In genomic region chr17:72702998-72703397, GRCh38 we compare ENCODE assay signal across 26 cellular contexts.
DNase-seq lines count a peak whose midpoint lies in the region; ATAC-seq, FAIRE-seq and TF ChIP-seq lines count a peak whose summit lies in the region.
"Had no signal": no experiment of that assay in that cellular context is flagged by ENCODE, and none has a peak within 500 bp of the region (broad histone marks: within the 10 kb centered on the region; RNA-seq: fewer than 3 reads in every experiment).

No MANE protein-coding gene starts in this region.

- 42% methylated on average over 4 of the region's 4 CpGs for WGBS in smooth muscle cell (ENCODE audit: low lambda C conversion rate)

- no peaks in the 10 kb centered on the region for H3K36me3 ChIP-seq in bronchial epithelial cell (ENCODE audit: control insufficient read depth, insufficient read depth, low read length)
- H3K36me3 ChIP-seq in smooth muscle cell (ENCODE audit: low read depth) = no peaks in the 10 kb centered on the region
- H3K36me3 ChIP-seq: gastroesophageal sphincter had no signal

- H3K4me2 ChIP-seq in smooth muscle cell = peak overlapping the region; percentile 16

- H3K4me3 ChIP-seq in bronchial epithelial cell (ENCODE audit: low read depth, low read length) = no peak overlapping the region
- H3K4me3 ChIP-seq in smooth muscle cell = no peak overlapping the region
- H3K4me3 ChIP-seq: gastroesophageal sphincter had no signal

- H2AFZ ChIP-seq in smooth muscle cell (ENCODE audit: low read depth) = no peak overlapping the region

- H3K9ac ChIP-seq in smooth muscle cell (ENCODE audit: low read depth) = no peak overlapping the region

- in situ Hi-C loops in KBM-7 (cut with MboI; ENCODE audit: low pct_unique_long_range_greater_than_20kb, low sequenced_read_pairs) = no loop called here

- TF ChIP-seq CTCF in bronchial epithelial cell (IDR thresholded peaks at IDR 0.05; ENCODE audit: insufficient read depth, low read length, severe bottlenecking) = no peak
- no peak for TF ChIP-seq CTCF in smooth muscle cell (IDR thresholded peaks at IDR 0.05; ENCODE audit: borderline replicate concordance, insufficient read depth, poor library complexity, severe bottlenecking)

- no peaks in the 10 kb centered on the region for H3K9me3 ChIP-seq in smooth muscle cell (replicated peaks; ENCODE audit: low read depth)

- no peak for FAIRE-seq in bronchial epithelial cell (lab: Jason Lieb, UNC)
- FAIRE-seq: D721Med, endometrium, GM12891 had no signal

- H3K27ac ChIP-seq in smooth muscle cell (ENCODE audit: low read depth) = peak overlapping the region; percentile 40
- H3K27ac ChIP-seq: 22Rv1, gastroesophageal sphincter had no signal

- no peaks in the 10 kb centered on the region for H3K79me2 ChIP-seq in smooth muscle cell (ENCODE audit: low read depth)

- DNase-seq in NCI-H1105 treated with DMSO at 0.1 percent for 48 hours (lab: John Stamatoyannopoulos, UW) (peak; percentile 4), NCI-H1105 (lab: John Stamatoyannopoulos, UW) (no peak), NCI-H526 (lab: John Stamatoyannopoulos, UW) (peak; percentile 62 to 67), bronchial epithelial cell (ENCODE audit: low read depth) (peak; percentile 53), smooth muscle cell (lab: John Stamatoyannopoulos, UW; ENCODE audit: unreplicated experiment) (no peak), KBM-7 (no peak)
- DNase-seq in stimulated activated CD4-positive, alpha-beta T cell treated with anti-CD3 and anti-CD28 coated beads, Interleukin-2, amount 100 ng/mL, for 48 hours = no peak
- DNase-seq: activated CD4-positive, alpha-beta T cell treated with anti-CD3 and anti-CD28 coated beads, Interleukin-2, amount 10 ng/mL, durations not matched to agents 7 days and 5 days; activated CD8-positive, alpha-beta memory T cell treated with anti-CD3 and anti-CD28 coated beads, Interleukin-2, amount 50 U/mL, for 48 hours; C1 segment of cervical spinal cord; cortex of kidney; GOT3; KG1; left colon; naive thymus-derived CD8-positive, alpha-beta T cell; NCI-H1048; NCI-H2081; SHP77; stimulated activated CD4-positive, alpha-beta T cell treated with anti-CD3 and anti-CD28 coated beads, Interleukin-12 subunit alpha, Interleukin-12 subunit beta, amount 100 ng/mL, for 4 hours; stimulated activated CD8-positive, alpha-beta memory T cell treated with anti-CD3 and anti-CD28 coated beads, Interleukin-4, amount 100 ng/mL, for 48 hours had no signal

- ATAC-seq in HG03342 (IDR thresholded peaks at IDR 0.05; ENCODE audit: unreplicated experiment) = no peak
- ATAC-seq: gastroesophageal sphincter; left colon; naive thymus-derived CD8-positive, alpha-beta T cell had no signal

- H3K27me3 ChIP-seq in bronchial epithelial cell (ENCODE audit: control insufficient read depth, insufficient read depth, low read length) (no peaks in the 10 kb centered on the region), smooth muscle cell (ENCODE audit: low read depth) (no peaks in the 10 kb centered on the region)
- H3K27me3 ChIP-seq: gastroesophageal sphincter had no signal

- H4K20me1 ChIP-seq in smooth muscle cell (ENCODE audit: low read depth) = no peaks in the 10 kb centered on the region

- H3K4me1 ChIP-seq in smooth muscle cell (ENCODE audit: low read depth) = no peaks in the 10 kb centered on the region
- H3K4me1 ChIP-seq: gastroesophageal sphincter had no signal

- peaks cover 4% of the 10 kb centered on the region for H3F3A ChIP-seq in smooth muscle cell (ENCODE audit: low read depth)

Comparison
In these comparisons a context has a peak if more than half of its experiments do, and no peak if none do; other contexts are left out.
1. DNase-seq: peak in NCI-H1105 treated with DMSO at 0.1 percent for 48 hours (single experiment), NCI-H526 (2 of 2) and bronchial epithelial cell (single experiment); none in NCI-H1105 (single experiment), smooth muscle cell (single experiment), stimulated activated CD4-positive, alpha-beta T cell treated with anti-CD3 and anti-CD28 coated beads, Interleukin-2, amount 100 ng/mL, for 48 hours (0 of 2) and KBM-7 (single experiment).